ENCODE assay signal across 7 cellular contexts in the genomic region with DNA sequence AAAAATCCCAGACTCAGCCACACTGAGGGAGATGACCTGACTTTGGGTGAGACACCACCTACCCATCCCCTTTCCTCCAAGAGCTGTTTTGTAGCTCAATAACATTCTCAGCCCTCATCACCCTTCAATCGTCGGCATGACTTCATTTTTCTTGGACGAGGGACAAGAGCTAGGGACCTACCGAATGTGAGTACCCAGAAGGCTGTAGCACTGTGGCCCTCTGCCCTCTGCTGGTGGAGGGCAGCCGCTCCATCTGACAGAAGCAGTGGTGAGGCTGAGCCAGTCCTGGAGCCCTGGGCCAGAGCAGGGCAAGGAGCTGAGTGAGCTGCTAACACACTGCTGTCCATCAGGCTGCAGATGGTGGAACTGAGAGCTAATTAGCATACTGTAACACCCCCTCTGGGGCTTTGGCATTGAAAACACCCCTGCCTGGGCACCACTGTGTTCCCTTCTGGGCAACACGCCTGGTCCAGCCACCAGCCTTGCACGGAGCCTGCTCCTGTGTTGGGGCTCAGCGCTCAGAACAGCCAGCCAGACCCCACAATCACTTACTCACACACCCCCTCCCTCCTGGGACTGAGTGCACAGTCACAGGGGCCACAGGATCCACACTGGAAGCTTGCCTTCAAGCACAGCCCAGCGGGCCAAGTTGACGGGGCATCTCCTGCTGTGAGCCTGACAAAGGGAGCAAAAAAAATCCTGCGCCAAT. TPM values are rescaled to one million over a fixed set of nuclear protein-coding genes. Genes with fewer than 3 reads are reported as not detected.
DNase-seq lines count a peak whose midpoint lies in the region; ATAC-seq and TF ChIP-seq lines count a peak whose summit lies in the region.

No MANE protein-coding gene starts in this region.

- H3K9me2 ChIP-seq in DOHH2 (replicated peaks; ENCODE audit: control insufficient read depth, low read length) = no peaks in the 10 kb centered on the region

- intact Hi-C loops in upper lobe of right lung (cut with DNase I) = no loop called here

- no peaks in the 10 kb centered on the region for H3F3A ChIP-seq in DOHH2 (ENCODE audit: control insufficient read depth, insufficient read depth)

- H3K27ac ChIP-seq in DOHH2 (ENCODE audit: low read depth, low read length) (no peak overlapping the region), upper lobe of right lung (no peak overlapping the region)

- peak; percentile 73 for ATAC-seq in upper lobe of right lung
- ATAC-seq in HG02759 (IDR thresholded peaks at IDR 0.05; ENCODE audit: unreplicated experiment) = no peak

- H3K4me3 ChIP-seq in DOHH2 (ENCODE audit: low read length) (no peak overlapping the region), upper lobe of right lung (no peak overlapping the region)

- TF ChIP-seq CTCF in DOHH2 (IDR thresholded peaks at IDR 0.05; ENCODE audit: low read depth, low read length, poor library complexity, severe bottlenecking) (peak; percentile 44), upper lobe of right lung (IDR thresholded peaks at IDR 0.05) (peak; percentile 41)

- H3K79me2 ChIP-seq in DOHH2 (ENCODE audit: control insufficient read depth, low read length) = no peaks in the 10 kb centered on the region

- H3K9me3 ChIP-seq in DOHH2 (ENCODE audit: control insufficient read depth, insufficient read depth, low read length) (no peaks in the 10 kb centered on the region), upper lobe of right lung (no peaks in the 10 kb centered on the region)

- H3K4me2 ChIP-seq in DOHH2 (ENCODE audit: low read length) = no peak overlapping the region

- H3K36me3 ChIP-seq in DOHH2 (ENCODE audit: control insufficient read depth, low read length) = no peaks in the 10 kb centered on the region
- no peaks in the 10 kb centered on the region for H3K36me3 ChIP-seq in upper lobe of right lung

- peaks cover 5% of the 10 kb centered on the region; the same call in 1 of the 2 replicates for H3K27me3 ChIP-seq in DOHH2 (ENCODE audit: control insufficient read depth, low read length)
- H3K27me3 ChIP-seq in upper lobe of right lung = no peaks in the 10 kb centered on the region

- DNase-seq in HS-27A (ENCODE audit: low read depth) (peak; percentile 52), iris pigment epithelial cell (ENCODE audit: low read depth) (peak; percentile 74), upper lobe of right lung (no peak), GM19238 (ENCODE audit: insufficient read length, low spot score) (no peak)
- DNase-seq in activated T-cell treated with anti-CD3 and anti-CD28 coated beads, Interleukin-2, amount 50 U/mL, for 48 hours = peak; percentile 52 to 56

- H4K20me1 ChIP-seq in DOHH2 (ENCODE audit: control insufficient read depth, insufficient read depth, low read depth, low read length) = no peaks in the 10 kb centered on the region

- H3K4me1 ChIP-seq in DOHH2 (ENCODE audit: control insufficient read depth, low read length) (peaks cover 11% of the 10 kb centered on the region), upper lobe of right lung (no peaks in the 10 kb centered on the region)

RNA-seq across cellular contexts. Expression of gene ALPL, which starts 18.3 kb away (rescaled TPM):
- 164 TPM for total RNA-seq in upper lobe of right lung

RNA-seq across cellular contexts. Expression of gene NBPF3, which starts 51.0 kb away (rescaled TPM):
- 6.7 TPM for total RNA-seq in upper lobe of right lung

Comparison
In these comparisons a context has a peak if more than half of its experiments do, and no peak if none do; other contexts are left out.
1. DNase-seq: peak in HS-27A (single experiment), activated T-cell treated with anti-CD3 and anti-CD28 coated beads, Interleukin-2, amount 50 U/mL, for 48 hours (2 of 2) and iris pigment epithelial cell (single experiment); none in upper lobe of right lung (single experiment) and GM19238 (single experiment).